26 cellular contexts compared by ENCODE assay signal in the genomic region with DNA sequence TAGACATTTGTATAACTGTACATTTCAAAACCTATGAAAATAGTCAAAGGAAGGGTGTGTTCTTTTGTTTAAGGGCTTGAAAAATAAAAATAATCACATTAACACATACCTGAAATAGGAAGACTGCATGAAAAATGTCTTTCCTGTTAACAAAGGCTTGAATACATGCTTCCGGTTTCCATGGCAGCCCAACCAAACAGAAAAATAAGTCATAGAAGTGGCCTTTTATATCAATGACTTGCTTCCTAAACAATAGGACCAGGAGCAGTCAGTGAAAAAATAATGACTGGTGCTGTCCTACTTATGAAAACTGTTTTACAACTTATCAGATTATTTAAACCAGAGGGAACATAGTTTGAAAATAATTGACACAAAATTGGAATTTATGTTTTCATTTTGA.
DNase-seq lines count a peak whose midpoint lies in the region; FAIRE-seq and TF ChIP-seq lines count a peak whose summit lies in the region.
"Had no signal": no experiment of that assay in that cellular context is flagged by ENCODE, and none has a peak within 500 bp of the region (broad histone marks: within the 10 kb centered on the region; RNA-seq: fewer than 3 reads in every experiment).

No MANE protein-coding gene starts in this region.

- no peaks in the 10 kb centered on the region for H3K4me1 ChIP-seq in mesenchymal stem cell (ENCODE audit: control insufficient read depth, insufficient read depth, low read depth, low read length)
- H3K4me1 ChIP-seq: upper lobe of left lung had no signal

- no peak overlapping the region for H2BK12ac ChIP-seq in mesenchymal stem cell (ENCODE audit: low read length in 2 of 2)

- no peak overlapping the region for H3K18ac ChIP-seq in mesenchymal stem cell (ENCODE audit: low read depth in 1 of 2, low read length in 2 of 2)

- H2AFZ ChIP-seq in mesenchymal stem cell (ENCODE audit: low read depth, low read length) = no peak overlapping the region

- no peak overlapping the region for H4K91ac ChIP-seq in mesenchymal stem cell (ENCODE audit: low read length)

- H3K36me3 ChIP-seq in bronchial epithelial cell (ENCODE audit: control insufficient read depth, insufficient read depth, low read length) (no peaks in the 10 kb centered on the region), mesenchymal stem cell (ENCODE audit: control insufficient read depth in 1 of 2, insufficient read depth in 2 of 2, low read depth in 1 of 2, low read length in 2 of 2) (peaks cover 0 to 10% of the 10 kb centered on the region in 2 experiments)
- H3K36me3 ChIP-seq: upper lobe of left lung had no signal

- no peak for FAIRE-seq in bronchial epithelial cell (lab: Jason Lieb, UNC)
- FAIRE-seq: GM19239, H1, islet of Langerhans had no signal

- H3K4ac ChIP-seq in mesenchymal stem cell (ENCODE audit: low read depth in 1 of 2, low read length in 2 of 2) = no peak overlapping the region

- H2BK5ac ChIP-seq in mesenchymal stem cell (ENCODE audit: low read depth, low read length, poor library complexity, severe bottlenecking) = no peak overlapping the region

- no peak overlapping the region for H3K14ac ChIP-seq in mesenchymal stem cell (ENCODE audit: low read length in 2 of 2)

- H3K9ac ChIP-seq in mesenchymal stem cell (ENCODE audit: low read length) = no peak overlapping the region

- H3K27ac ChIP-seq in mesenchymal stem cell (ENCODE audit: low read length, poor library complexity, severe bottlenecking) = no peak overlapping the region
- H3K27ac ChIP-seq: 22Rv1, upper lobe of left lung had no signal

- no peak for TF ChIP-seq CTCF in bronchial epithelial cell (IDR thresholded peaks at IDR 0.05; ENCODE audit: insufficient read depth, low read length, severe bottlenecking)

- H3K9me3 ChIP-seq in mesenchymal stem cell (ENCODE audit: control insufficient read depth, low read length) = no peaks in the 10 kb centered on the region
- H3K9me3 ChIP-seq: upper lobe of left lung had no signal

- no peak overlapping the region for H3K4me2 ChIP-seq in mesenchymal stem cell (ENCODE audit: low read length, poor library complexity, severe bottlenecking)

- no peaks in the 10 kb centered on the region for H3K27me3 ChIP-seq in bronchial epithelial cell (ENCODE audit: control insufficient read depth, insufficient read depth, low read length)
- no peaks in the 10 kb centered on the region for H3K27me3 ChIP-seq in mesenchymal stem cell (ENCODE audit: control insufficient read depth in 1 of 2, insufficient read depth in 1 of 2, low read length in 2 of 2)
- H3K27me3 ChIP-seq: upper lobe of left lung had no signal

- no CpG with 5 or more reads among the region's 1 CpG for WGBS in mesenchymal stem cell

- H2BK120ac ChIP-seq in mesenchymal stem cell (ENCODE audit: low read depth, low read length) = no peak overlapping the region

- H4K8ac ChIP-seq in mesenchymal stem cell (ENCODE audit: low read length) = no peak overlapping the region

- no peak overlapping the region for H3K23ac ChIP-seq in mesenchymal stem cell (ENCODE audit: low read length in 2 of 2)

- DNase-seq in DMS53 (lab: John Stamatoyannopoulos, UW) (peak; percentile 79), DMS53 treated with DMSO at 0.1 percent for 48 hours (lab: John Stamatoyannopoulos, UW; ENCODE audit: unreplicated experiment) (no peak), NCI-H146 treated with DMSO at 0.1 percent for 48 hours (lab: John Stamatoyannopoulos, UW; ENCODE audit: unreplicated experiment) (peak; percentile 20), bronchial epithelial cell (ENCODE audit: low read depth) (peak; percentile 5), mesenchymal stem cell (peak; percentile 18), NCI-H510A (lab: John Stamatoyannopoulos, UW) (no peak), AG08396 (ENCODE audit: low spot score) (no peak), SKM-1 (lab: John Stamatoyannopoulos, UW; ENCODE audit: unreplicated experiment) (no peak)
- DNase-seq: activated CD4-positive, alpha-beta memory T cell treated with anti-CD3 and anti-CD28 coated beads for 36 hours; activated naive CD4-positive, alpha-beta T cell treated with Interleukin-2 at 50 U/mL for 16 hours; activated T-cell treated with anti-CD3 and anti-CD28 coated beads, Interleukin-2, amount 50 U/mL, for 1 hour; amygdala; Calu3; endodermal cell; GDM1; hippocampal formation; naive B cell; NCI-H1694 treated with DMSO at 0.1 percent for 48 hours; stimulated activated CD4-positive, alpha-beta T cell treated with anti-CD3 and anti-CD28 coated beads, Interleukin-2, amount 100 ng/mL, for 24 hours; stimulated activated naive CD8-positive, alpha-beta T cell treated with anti-CD3 and anti-CD28 coated beads, Interleukin-15, amount 100 ng/mL, for 72 hours; T-helper 2 cell; upper lobe of left lung had no signal

- H3K4me3 ChIP-seq in bronchial epithelial cell (ENCODE audit: low read depth, low read length) (no peak overlapping the region), mesenchymal stem cell (ENCODE audit: insufficient read depth in 1 of 2, low read depth in 1 of 2, low read length in 2 of 2) (no peak overlapping the region)
- H3K4me3 ChIP-seq: upper lobe of left lung had no signal

- no peak overlapping the region for H2BK15ac ChIP-seq in mesenchymal stem cell (ENCODE audit: low read depth, poor library complexity, severe bottlenecking)

- no peak overlapping the region for H2AK5ac ChIP-seq in mesenchymal stem cell (ENCODE audit: low read length, severe bottlenecking)

- H3K79me1 ChIP-seq in mesenchymal stem cell (replicated peaks; ENCODE audit: low read length, poor library complexity, severe bottlenecking) = no peaks in the 10 kb centered on the region

Comparison
In these comparisons a context has a peak if more than half of its experiments do, and no peak if none do; other contexts are left out.
1. DNase-seq: peak in DMS53 (single experiment), NCI-H146 treated with DMSO at 0.1 percent for 48 hours (single experiment), bronchial epithelial cell (single experiment) and mesenchymal stem cell (single experiment); none in DMS53 treated with DMSO at 0.1 percent for 48 hours (single experiment), NCI-H510A (single experiment), AG08396 (single experiment) and SKM-1 (single experiment).